Comparison of ENCODE assay signal across 1 cellular context in the genomic region with DNA sequence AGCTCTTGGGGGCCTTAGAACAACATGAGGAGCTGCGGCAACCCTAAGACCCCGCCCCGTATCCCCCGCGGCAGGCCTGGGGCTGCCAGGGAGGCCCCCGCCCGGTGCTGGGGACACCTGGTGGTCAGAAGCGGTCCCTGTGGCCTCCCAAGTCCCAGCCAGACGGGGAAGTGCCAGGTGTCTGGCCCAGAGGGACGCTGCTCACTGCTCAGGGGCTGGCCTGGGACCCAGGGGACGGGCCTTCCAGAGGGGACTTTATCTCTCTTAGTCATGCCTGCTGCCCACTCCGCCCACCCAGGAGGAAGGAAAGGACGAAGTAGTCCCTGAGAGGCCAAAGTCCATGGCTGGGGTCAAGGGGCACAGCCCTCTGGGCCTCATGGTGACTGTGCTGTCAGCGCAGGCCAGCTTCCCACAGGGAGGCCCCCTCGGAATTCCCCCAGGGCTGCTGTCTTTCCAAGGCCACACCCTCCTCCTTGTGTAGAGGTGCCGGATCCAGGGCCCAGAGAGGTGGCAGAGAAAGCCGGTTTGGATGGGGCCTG.
A peak's percentile ranks its signal among the peaks of the same experiment; 100 is the strongest.
TF ChIP-seq lines count a peak whose summit lies in the region.

No MANE protein-coding gene starts in this region.

TF ChIP-seq in HepG2, 621 proteins besides CTCF, POLR2A, EP300 and RAD21 (continued from another document and continues in another):
- TF ChIP-seq, protein P1, sequence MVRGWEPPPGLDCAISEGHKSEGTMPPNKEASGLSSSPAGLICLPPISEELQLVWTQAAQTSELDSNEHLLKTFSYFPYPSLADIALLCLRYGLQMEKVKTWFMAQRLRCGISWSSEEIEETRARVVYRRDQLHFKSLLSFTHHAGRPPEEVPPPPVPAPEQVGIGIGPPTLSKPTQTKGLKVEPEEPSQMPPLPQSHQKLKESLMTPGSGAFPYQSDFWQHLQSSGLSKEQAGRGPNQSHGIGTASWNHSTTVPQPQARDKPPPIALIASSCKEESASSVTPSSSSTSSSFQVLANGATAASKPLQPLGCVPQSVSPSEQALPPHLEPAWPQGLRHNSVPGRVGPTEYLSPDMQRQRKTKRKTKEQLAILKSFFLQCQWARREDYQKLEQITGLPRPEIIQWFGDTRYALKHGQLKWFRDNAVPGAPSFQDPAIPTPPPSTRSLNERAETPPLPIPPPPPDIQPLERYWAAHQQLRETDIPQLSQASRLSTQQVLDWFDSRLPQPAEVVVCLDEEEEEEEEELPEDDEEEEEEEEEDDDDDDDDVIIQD (CRISPR knock-in tag; IDR thresholded peaks at IDR 0.05; ENCODE audit: low read depth): no peak
- TF ChIP-seq, protein P2, sequence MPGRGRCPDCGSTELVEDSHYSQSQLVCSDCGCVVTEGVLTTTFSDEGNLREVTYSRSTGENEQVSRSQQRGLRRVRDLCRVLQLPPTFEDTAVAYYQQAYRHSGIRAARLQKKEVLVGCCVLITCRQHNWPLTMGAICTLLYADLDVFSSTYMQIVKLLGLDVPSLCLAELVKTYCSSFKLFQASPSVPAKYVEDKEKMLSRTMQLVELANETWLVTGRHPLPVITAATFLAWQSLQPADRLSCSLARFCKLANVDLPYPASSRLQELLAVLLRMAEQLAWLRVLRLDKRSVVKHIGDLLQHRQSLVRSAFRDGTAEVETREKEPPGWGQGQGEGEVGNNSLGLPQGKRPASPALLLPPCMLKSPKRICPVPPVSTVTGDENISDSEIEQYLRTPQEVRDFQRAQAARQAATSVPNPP (CRISPR knock-in tag; IDR thresholded peaks at IDR 0.05): no peak
- no peak for TF ChIP-seq ZNF713 (CRISPR knock-in tag; IDR thresholded peaks at IDR 0.05)
- TF ChIP-seq, protein P3, sequence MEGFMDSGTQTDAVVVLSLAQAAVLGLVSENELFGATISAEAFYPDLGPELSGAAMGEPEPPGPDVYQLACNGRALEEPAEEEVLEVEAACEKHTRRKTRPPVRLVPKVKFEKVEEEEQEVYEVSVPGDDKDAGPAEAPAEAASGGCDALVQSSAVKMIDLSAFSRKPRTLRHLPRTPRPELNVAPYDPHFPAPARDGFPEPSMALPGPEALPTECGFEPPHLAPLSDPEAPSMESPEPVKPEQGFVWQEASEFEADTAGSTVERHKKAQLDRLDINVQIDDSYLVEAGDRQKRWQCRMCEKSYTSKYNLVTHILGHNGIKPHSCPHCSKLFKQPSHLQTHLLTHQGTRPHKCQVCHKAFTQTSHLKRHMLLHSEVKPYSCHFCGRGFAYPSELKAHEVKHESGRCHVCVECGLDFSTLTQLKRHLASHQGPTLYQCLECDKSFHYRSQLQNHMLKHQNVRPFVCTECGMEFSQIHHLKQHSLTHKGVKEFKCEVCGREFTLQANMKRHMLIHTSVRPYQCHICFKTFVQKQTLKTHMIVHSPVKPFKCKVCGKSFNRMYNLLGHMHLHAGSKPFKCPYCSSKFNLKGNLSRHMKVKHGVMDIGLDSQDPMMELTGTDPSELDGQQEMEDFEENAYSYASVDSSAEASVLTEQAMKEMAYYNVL (CRISPR knock-in tag; IDR thresholded peaks at IDR 0.05; ENCODE audit: borderline replicate concordance): no peak
- TF ChIP-seq ZNF282 (IDR thresholded peaks at IDR 0.05; ENCODE audit: partially characterized antibody): no peak
- peak; percentile 95 for TF ChIP-seq HNF4A (CRISPR knock-in tag; IDR thresholded peaks at IDR 0.05)
- TF ChIP-seq CBX5 (CRISPR knock-in tag; IDR thresholded peaks at IDR 0.05; ENCODE audit: borderline replicate concordance): no peak
- peak; percentile 68; the same call in 1 of the 2 replicates for TF ChIP-seq FOXC1 (CRISPR knock-in tag; IDR thresholded peaks at IDR 0.05; ENCODE audit: borderline replicate concordance)
- TF ChIP-seq, protein P4, sequence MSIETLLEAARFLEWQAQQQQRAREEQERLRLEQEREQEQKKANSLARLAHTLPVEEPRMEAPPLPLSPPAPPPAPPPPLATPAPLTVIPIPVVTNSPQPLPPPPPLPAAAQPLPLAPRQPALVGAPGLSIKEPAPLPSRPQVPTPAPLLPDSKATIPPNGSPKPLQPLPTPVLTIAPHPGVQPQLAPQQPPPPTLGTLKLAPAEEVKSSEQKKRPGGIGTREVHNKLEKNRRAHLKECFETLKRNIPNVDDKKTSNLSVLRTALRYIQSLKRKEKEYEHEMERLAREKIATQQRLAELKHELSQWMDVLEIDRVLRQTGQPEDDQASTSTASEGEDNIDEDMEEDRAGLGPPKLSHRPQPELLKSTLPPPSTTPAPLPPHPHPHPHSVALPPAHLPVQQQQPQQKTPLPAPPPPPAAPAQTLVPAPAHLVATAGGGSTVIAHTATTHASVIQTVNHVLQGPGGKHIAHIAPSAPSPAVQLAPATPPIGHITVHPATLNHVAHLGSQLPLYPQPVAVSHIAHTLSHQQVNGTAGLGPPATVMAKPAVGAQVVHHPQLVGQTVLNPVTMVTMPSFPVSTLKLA (IDR thresholded peaks at IDR 0.05): no peak
- TF ChIP-seq ZNF510 (CRISPR knock-in tag; IDR thresholded peaks at IDR 0.05; ENCODE audit: low read depth): no peak
- no peak for TF ChIP-seq DR1 (CRISPR knock-in tag; IDR thresholded peaks at IDR 0.05)
- TF ChIP-seq SP140L (CRISPR knock-in tag; IDR thresholded peaks at IDR 0.05; ENCODE audit: borderline replicate concordance): no peak
- TF ChIP-seq, protein P5, sequence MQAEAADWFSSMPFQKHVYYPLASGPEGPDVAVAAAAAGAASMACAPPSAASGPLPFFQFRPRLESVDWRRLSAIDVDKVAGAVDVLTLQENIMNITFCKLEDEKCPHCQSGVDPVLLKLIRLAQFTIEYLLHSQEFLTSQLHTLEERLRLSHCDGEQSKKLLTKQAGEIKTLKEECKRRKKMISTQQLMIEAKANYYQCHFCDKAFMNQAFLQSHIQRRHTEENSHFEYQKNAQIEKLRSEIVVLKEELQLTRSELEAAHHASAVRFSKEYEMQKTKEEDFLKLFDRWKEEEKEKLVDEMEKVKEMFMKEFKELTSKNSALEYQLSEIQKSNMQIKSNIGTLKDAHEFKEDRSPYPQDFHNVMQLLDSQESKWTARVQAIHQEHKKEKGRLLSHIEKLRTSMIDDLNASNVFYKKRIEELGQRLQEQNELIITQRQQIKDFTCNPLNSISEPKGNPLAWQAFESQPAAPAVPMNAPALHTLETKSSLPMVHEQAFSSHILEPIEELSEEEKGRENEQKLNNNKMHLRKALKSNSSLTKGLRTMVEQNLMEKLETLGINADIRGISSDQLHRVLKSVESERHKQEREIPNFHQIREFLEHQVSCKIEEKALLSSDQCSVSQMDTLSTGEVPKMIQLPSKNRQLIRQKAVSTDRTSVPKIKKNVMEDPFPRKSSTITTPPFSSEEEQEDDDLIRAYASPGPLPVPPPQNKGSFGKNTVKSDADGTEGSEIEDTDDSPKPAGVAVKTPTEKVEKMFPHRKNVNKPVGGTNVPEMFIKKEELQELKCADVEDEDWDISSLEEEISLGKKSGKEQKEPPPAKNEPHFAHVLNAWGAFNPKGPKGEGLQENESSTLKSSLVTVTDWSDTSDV (CRISPR knock-in tag; IDR thresholded peaks at IDR 0.05): no peak
- no peak for TF ChIP-seq LCORL (IDR thresholded peaks at IDR 0.05)
- TF ChIP-seq LCORL (CRISPR knock-in tag; IDR thresholded peaks at IDR 0.05): peak; percentile 62; the same call in 1 of the 2 replicates
- TF ChIP-seq, protein P6, sequence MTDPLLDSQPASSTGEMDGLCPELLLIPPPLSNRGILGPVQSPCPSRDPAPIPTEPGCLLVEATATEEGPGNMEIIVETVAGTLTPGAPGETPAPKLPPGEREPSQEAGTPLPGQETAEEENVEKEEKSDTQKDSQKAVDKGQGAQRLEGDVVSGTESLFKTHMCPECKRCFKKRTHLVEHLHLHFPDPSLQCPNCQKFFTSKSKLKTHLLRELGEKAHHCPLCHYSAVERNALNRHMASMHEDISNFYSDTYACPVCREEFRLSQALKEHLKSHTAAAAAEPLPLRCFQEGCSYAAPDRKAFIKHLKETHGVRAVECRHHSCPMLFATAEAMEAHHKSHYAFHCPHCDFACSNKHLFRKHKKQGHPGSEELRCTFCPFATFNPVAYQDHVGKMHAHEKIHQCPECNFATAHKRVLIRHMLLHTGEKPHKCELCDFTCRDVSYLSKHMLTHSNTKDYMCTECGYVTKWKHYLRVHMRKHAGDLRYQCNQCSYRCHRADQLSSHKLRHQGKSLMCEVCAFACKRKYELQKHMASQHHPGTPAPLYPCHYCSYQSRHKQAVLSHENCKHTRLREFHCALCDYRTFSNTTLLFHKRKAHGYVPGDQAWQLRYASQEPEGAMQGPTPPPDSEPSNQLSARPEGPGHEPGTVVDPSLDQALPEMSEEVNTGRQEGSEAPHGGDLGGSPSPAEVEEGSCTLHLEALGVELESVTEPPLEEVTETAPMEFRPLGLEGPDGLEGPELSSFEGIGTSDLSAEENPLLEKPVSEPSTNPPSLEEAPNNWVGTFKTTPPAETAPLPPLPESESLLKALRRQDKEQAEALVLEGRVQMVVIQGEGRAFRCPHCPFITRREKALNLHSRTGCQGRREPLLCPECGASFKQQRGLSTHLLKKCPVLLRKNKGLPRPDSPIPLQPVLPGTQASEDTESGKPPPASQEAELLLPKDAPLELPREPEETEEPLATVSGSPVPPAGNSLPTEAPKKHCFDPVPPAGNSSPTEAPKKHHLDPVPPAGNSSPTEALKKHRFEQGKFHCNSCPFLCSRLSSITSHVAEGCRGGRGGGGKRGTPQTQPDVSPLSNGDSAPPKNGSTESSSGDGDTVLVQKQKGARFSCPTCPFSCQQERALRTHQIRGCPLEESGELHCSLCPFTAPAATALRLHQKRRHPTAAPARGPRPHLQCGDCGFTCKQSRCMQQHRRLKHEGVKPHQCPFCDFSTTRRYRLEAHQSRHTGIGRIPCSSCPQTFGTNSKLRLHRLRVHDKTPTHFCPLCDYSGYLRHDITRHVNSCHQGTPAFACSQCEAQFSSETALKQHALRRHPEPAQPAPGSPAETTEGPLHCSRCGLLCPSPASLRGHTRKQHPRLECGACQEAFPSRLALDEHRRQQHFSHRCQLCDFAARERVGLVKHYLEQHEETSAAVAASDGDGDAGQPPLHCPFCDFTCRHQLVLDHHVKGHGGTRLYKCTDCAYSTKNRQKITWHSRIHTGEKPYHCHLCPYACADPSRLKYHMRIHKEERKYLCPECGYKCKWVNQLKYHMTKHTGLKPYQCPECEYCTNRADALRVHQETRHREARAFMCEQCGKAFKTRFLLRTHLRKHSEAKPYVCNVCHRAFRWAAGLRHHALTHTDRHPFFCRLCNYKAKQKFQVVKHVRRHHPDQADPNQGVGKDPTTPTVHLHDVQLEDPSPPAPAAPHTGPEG (CRISPR knock-in tag; IDR thresholded peaks at IDR 0.05): no peak
- TF ChIP-seq, protein P7, sequence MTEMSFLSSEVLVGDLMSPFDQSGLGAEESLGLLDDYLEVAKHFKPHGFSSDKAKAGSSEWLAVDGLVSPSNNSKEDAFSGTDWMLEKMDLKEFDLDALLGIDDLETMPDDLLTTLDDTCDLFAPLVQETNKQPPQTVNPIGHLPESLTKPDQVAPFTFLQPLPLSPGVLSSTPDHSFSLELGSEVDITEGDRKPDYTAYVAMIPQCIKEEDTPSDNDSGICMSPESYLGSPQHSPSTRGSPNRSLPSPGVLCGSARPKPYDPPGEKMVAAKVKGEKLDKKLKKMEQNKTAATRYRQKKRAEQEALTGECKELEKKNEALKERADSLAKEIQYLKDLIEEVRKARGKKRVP (CRISPR knock-in tag; IDR thresholded peaks at IDR 0.05): no peak
- no peak for TF ChIP-seq ZNF781 (CRISPR knock-in tag; IDR thresholded peaks at IDR 0.05; ENCODE audit: borderline replicate concordance, not compliant biosample characterization)
- TF ChIP-seq CBX1 (IDR thresholded peaks at IDR 0.05; ENCODE audit: low read depth): no peak
- TF ChIP-seq GFI1 (CRISPR knock-in tag; IDR thresholded peaks at IDR 0.05; ENCODE audit: borderline replicate concordance): no peak
- no peak for TF ChIP-seq ARID2 (CRISPR knock-in tag; IDR thresholded peaks at IDR 0.05; ENCODE audit: borderline replicate concordance)
- TF ChIP-seq ZNF670 (CRISPR knock-in tag; IDR thresholded peaks at IDR 0.05; ENCODE audit: borderline replicate concordance): 0 out of 2 replicates have a peak, but pooled peaks have one; percentile 52
- TF ChIP-seq ARNTL (CRISPR knock-in tag; IDR thresholded peaks at IDR 0.05): no peak
- no peak for TF ChIP-seq RARG (CRISPR knock-in tag; IDR thresholded peaks at IDR 0.05; ENCODE audit: low read depth)
- no peak for TF ChIP-seq PHF8 (CRISPR knock-in tag; IDR thresholded peaks at IDR 0.05)
- no peak for TF ChIP-seq NFYC (CRISPR knock-in tag; IDR thresholded peaks at IDR 0.05)
- TF ChIP-seq GABPA (IDR thresholded peaks at IDR 0.05; ENCODE audit: low read depth, low read length): no peak
- TF ChIP-seq GABPA (CRISPR knock-in tag; IDR thresholded peaks at IDR 0.05; ENCODE audit: low read depth): peak; percentile 45
- TF ChIP-seq NAIF1 (CRISPR knock-in tag; IDR thresholded peaks at IDR 0.05; ENCODE audit: borderline replicate concordance): no peak
- no peak for TF ChIP-seq AGO2 (optimal IDR thresholded peaks at IDR 0.05; ENCODE audit: low read depth, low read length)
- no peak for TF ChIP-seq CHD4 (IDR thresholded peaks at IDR 0.05; ENCODE audit: borderline replicate concordance, low read length)
- no peak for TF ChIP-seq ZNF772 (CRISPR knock-in tag; IDR thresholded peaks at IDR 0.05)
- TF ChIP-seq ETV6 (CRISPR knock-in tag; conservative IDR thresholded peaks at IDR 0.05): no peak
- TF ChIP-seq ZBTB7B (CRISPR knock-in tag; IDR thresholded peaks at IDR 0.05): peak; percentile 83; the same call in 1 of the 2 replicates
- no peak for TF ChIP-seq ZNF138 (CRISPR knock-in tag; IDR thresholded peaks at IDR 0.05; ENCODE audit: low read depth)
- TF ChIP-seq ZNF430 (CRISPR knock-in tag; IDR thresholded peaks at IDR 0.05): peak; percentile 52; the same call in 1 of the 2 replicates
- no peak for TF ChIP-seq ZNF337 (CRISPR knock-in tag; IDR thresholded peaks at IDR 0.05; ENCODE audit: borderline replicate concordance, low read depth)
- peak; percentile 44; the same call in 1 of the 2 replicates for TF ChIP-seq ZNF350 (CRISPR knock-in tag; IDR thresholded peaks at IDR 0.05; ENCODE audit: borderline replicate concordance, low read depth)
- TF ChIP-seq, protein P8, sequence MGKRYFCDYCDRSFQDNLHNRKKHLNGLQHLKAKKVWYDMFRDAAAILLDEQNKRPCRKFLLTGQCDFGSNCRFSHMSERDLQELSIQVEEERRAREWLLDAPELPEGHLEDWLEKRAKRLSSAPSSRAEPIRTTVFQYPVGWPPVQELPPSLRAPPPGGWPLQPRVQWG (CRISPR knock-in tag; IDR thresholded peaks at IDR 0.05; ENCODE audit: borderline replicate concordance, low read depth): no peak
- TF ChIP-seq FOXJ3 (CRISPR knock-in tag; IDR thresholded peaks at IDR 0.05; ENCODE audit: borderline replicate concordance): no peak
- no peak for TF ChIP-seq ZNF562 (CRISPR knock-in tag; IDR thresholded peaks at IDR 0.05; ENCODE audit: borderline replicate concordance)
- TF ChIP-seq, protein P9, sequence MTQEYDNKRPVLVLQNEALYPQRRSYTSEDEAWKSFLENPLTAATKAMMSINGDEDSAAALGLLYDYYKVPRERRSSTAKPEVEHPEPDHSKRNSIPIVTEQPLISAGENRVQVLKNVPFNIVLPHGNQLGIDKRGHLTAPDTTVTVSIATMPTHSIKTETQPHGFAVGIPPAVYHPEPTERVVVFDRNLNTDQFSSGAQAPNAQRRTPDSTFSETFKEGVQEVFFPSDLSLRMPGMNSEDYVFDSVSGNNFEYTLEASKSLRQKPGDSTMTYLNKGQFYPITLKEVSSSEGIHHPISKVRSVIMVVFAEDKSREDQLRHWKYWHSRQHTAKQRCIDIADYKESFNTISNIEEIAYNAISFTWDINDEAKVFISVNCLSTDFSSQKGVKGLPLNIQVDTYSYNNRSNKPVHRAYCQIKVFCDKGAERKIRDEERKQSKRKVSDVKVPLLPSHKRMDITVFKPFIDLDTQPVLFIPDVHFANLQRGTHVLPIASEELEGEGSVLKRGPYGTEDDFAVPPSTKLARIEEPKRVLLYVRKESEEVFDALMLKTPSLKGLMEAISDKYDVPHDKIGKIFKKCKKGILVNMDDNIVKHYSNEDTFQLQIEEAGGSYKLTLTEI (CRISPR knock-in tag; conservative IDR thresholded peaks at IDR 0.05): no peak
